ENCODE assay signal across 8 cellular contexts in the genomic region with DNA sequence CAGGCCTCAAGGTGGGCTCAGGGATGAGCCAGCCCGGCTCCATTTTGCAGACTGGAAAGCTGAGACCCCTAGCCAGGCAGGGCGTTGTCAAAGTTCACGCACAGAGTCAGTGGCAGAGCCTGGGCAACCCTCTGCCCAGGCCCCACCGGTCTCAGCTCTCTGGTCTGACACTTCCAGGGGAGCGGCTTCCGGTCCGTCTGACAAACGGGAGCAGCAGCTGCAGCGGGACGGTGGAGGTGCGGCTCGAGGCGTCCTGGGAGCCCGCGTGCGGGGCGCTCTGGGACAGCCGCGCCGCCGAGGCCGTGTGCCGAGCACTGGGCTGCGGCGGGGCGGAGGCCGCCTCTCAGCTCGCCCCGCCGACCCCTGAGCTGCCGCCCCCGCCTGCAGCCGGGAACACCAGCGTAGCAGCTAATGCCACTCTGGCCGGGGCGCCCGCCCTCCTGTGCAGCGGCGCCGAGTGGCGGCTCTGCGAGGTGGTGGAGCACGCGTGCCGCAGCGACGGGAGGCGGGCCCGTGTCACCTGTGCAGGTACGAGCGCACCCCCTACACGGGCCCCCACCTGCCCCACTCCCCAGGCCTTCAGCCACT. TPM values are rescaled to one million over a fixed set of nuclear protein-coding genes. Genes with fewer than 3 reads are reported as not detected.
DNase-seq lines count a peak whose midpoint lies in the region; ATAC-seq and TF ChIP-seq lines count a peak whose summit lies in the region.

No MANE protein-coding gene starts in this region.

- 9% methylated on average over 31 of the region's 52 CpGs for WGBS in hepatocyte (ENCODE audit: low lambda C conversion rate, missing lambda C conversion rate)

- H3K36me3 ChIP-seq in hepatocyte (replicated peaks; ENCODE audit: insufficient read depth, low read depth): no peaks in the 10 kb centered on the region
- H3K36me3 ChIP-seq in gastrocnemius medialis: no peaks in the 10 kb centered on the region

- DNase-seq in GM13977 (ENCODE audit: low spot score) (peak; percentile 62), hepatocyte (ENCODE audit: low spot score) (peak; percentile 62), gastrocnemius medialis (no peak), NCI-H2029 (lab: John Stamatoyannopoulos, UW) (no peak)

- no peaks in the 10 kb centered on the region for H3K79me2 ChIP-seq in hepatocyte

- H3K27me3 ChIP-seq in hepatocyte: peaks cover 20% of the 10 kb centered on the region
- H3K27me3 ChIP-seq in gastrocnemius medialis: peaks cover 21 to 28% (median 28%) of the 10 kb centered on the region in 3 donors

- H3K27ac ChIP-seq in VCaP (peak overlapping the region; percentile 31; the same call in 1 of the 2 replicates), hepatocyte (no peak overlapping the region), gastrocnemius medialis (no peak overlapping the region)

- in situ Hi-C loops in GM13977 (cut with MboI; ENCODE audit: low pct_unique_long_range_greater_than_20kb, low sequenced_read_pairs, unreplicated experiment) (no loop called here), gastrocnemius medialis (cut with MboI; ENCODE audit: low sequenced_read_pairs in 4 of 4) (no loop called here)

- peak overlapping the region; percentile 52 for H2AFZ ChIP-seq in hepatocyte

- H3K4me2 ChIP-seq in hepatocyte: peak overlapping the region; percentile 92

- H3K9me3 ChIP-seq in hepatocyte (ENCODE audit: low read depth) (no peaks in the 10 kb centered on the region), gastrocnemius medialis (no peaks in the 10 kb centered on the region)

- H3K9me2 ChIP-seq in hepatocyte (replicated peaks; ENCODE audit: insufficient read depth): no peaks in the 10 kb centered on the region

- TF ChIP-seq CTCF in GM13977 (IDR thresholded peaks at IDR 0.05; ENCODE audit: extremely low read depth, insufficient read depth, missing control alignments) (peak; percentile 4), VCaP (conservative IDR thresholded peaks at IDR 0.05) (peak; percentile 18; the same call in 1 of the 2 replicates), hepatocyte (IDR thresholded peaks at IDR 0.05; ENCODE audit: poor library complexity) (no peak), gastrocnemius medialis (IDR thresholded peaks at IDR 0.05 in 4 of 5, conservative IDR thresholded peaks at IDR 0.05 in 1 of 5) (no peak)

- no peak for TF ChIP-seq POLR2A in gastrocnemius medialis (IDR thresholded peaks at IDR 0.05)

- no peaks in the 10 kb centered on the region for H4K20me1 ChIP-seq in hepatocyte (ENCODE audit: insufficient read depth, poor library complexity, severe bottlenecking)

- intact Hi-C loops in gastrocnemius medialis (cut with DNase I; ENCODE audit: low total_unique reads): no loop called here

- H3K4me3 ChIP-seq in hepatocyte: peak overlapping the region; percentile 49
- peak overlapping the region; percentile 24 to 45 (median 36) for H3K4me3 ChIP-seq in gastrocnemius medialis

- peaks cover 11% of the 10 kb centered on the region for H3K4me1 ChIP-seq in hepatocyte (ENCODE audit: insufficient read depth)
- H3K4me1 ChIP-seq in gastrocnemius medialis: peaks cover 0 to 6% of the 10 kb centered on the region in 2 donors

- ATAC-seq in gastrocnemius medialis (no peak), GM18868 (IDR thresholded peaks at IDR 0.05; ENCODE audit: unreplicated experiment) (no peak), GM21447 (IDR thresholded peaks at IDR 0.05; ENCODE audit: unreplicated experiment) (no peak), HG03280 (IDR thresholded peaks at IDR 0.05; ENCODE audit: unreplicated experiment) (no peak)

RNA-seq across cellular contexts. Expression of gene CD6, which starts 36.0 kb away (rescaled TPM):
- 0.03 and 0.08 TPM in 2 replicates for total RNA-seq in hepatocyte
- not detected in 2 replicates for polyA plus RNA-seq in hepatocyte
- total RNA-seq in gastrocnemius medialis: under 1 TPM in 2 of 4 donors, not detected in 2; 0.16 to 0.25 TPM

RNA-seq across cellular contexts. Expression of gene SLC15A3, which starts 55.5 kb away (rescaled TPM):
- total RNA-seq in hepatocyte (1.4 and 3.3 TPM in 2 replicates), gastrocnemius medialis (1 to 10 TPM; 2.8 to 6.9 (median 6.0) TPM)
- polyA plus RNA-seq in hepatocyte: 0.56 and 2.3 TPM in 2 replicates

Comparison
In these comparisons a context has a peak if more than half of its experiments do, and no peak if none do; other contexts are left out.
1. DNase-seq: peak in GM13977 (single experiment) and hepatocyte (single experiment); none in gastrocnemius medialis (0 of 2) and NCI-H2029 (single experiment).
2. CTCF ChIP-seq: peak in GM13977 (single experiment) and VCaP (single experiment); none in hepatocyte (single experiment) and gastrocnemius medialis (0 of 5).